Comparison of ENCODE assay signal across 21 cellular contexts in genomic region chr6:170108890-170109587, GRCh38.
DNase-seq lines count a peak whose midpoint lies in the region; ATAC-seq and TF ChIP-seq lines count a peak whose summit lies in the region.
"Had no signal": no experiment of that assay in that cellular context is flagged by ENCODE, and none has a peak within 500 bp of the region (broad histone marks: within the 10 kb centered on the region; RNA-seq: fewer than 3 reads in every experiment).

No MANE protein-coding gene starts in this region.

- H3K4me3 Mint-ChIP-seq in endodermal cell: no peak overlapping the region
- H3K4me3 Mint-ChIP-seq: activated CD8-positive, alpha-beta T cell treated with anti-CD3 and anti-CD28 coated beads for 36 hours; activated naive CD8-positive, alpha-beta T cell had no signal

- 92 to 95% methylated on average over 13 to 15 of the region's 15 CpGs for WGBS in endodermal cell (ENCODE audit: insufficient coverage in 1 of 2, insufficient read length in 1 of 2), 2 experiments
- 90 to 95% (median 94%) methylated on average over 15 of the region's 15 CpGs for WGBS in stomach, 5 donors

- peak; percentile 26 for DNase-seq in activated CD8-positive, alpha-beta memory T cell treated with anti-CD3 and anti-CD28 coated beads for 24 hours
- DNase-seq in activated CD8-positive, alpha-beta memory T cell treated with anti-CD3 and anti-CD28 coated beads, Interleukin-2, amount 50 U/mL, for 4 hours: no peak
- DNase-seq in Daoy (ENCODE audit: low read depth) (peak; percentile 2), endodermal cell (peak; percentile 32), stomach (peak; percentile 16), T-helper 2 cell (no peak), NCI-H187 treated with DMSO at 0.1 percent for 48 hours (lab: John Stamatoyannopoulos, UW) (no peak)
- DNase-seq: activated CD8-positive, alpha-beta T cell treated with anti-CD3 and anti-CD28 coated beads for 36 hours; DND-41; gastrocnemius medialis; NCI-H1048; NCI-H187; NCI-H524 treated with DMSO at 0.1 percent for 48 hours had no signal

- no peaks in the 10 kb centered on the region for H3K36me3 ChIP-seq in endodermal cell (ENCODE audit: control insufficient read depth, insufficient read depth, low read length)
- no peaks in the 10 kb centered on the region for H3K36me3 ChIP-seq in stomach
- H3K36me3 ChIP-seq: breast epithelium, gastrocnemius medialis had no signal

- TF ChIP-seq CTCF in endodermal cell (conservative IDR thresholded peaks at IDR 0.05): no peak
- TF ChIP-seq CTCF in stomach (IDR thresholded peaks at IDR 0.05): no peak

- no peak for TF ChIP-seq POLR2A in stomach (IDR thresholded peaks at IDR 0.05)

- no peak for TF ChIP-seq EP300 in stomach (IDR thresholded peaks at IDR 0.05)

- no peaks in the 10 kb centered on the region for H3K9me3 Mint-ChIP-seq in endodermal cell

- intact Hi-C loops in stomach (cut with DNase I; ENCODE audit: low total_unique reads): no loop called here

- H3K4me3 ChIP-seq in endodermal cell (ENCODE audit: low read length) (no peak overlapping the region), stomach (no peak overlapping the region)
- H3K4me3 ChIP-seq: A549, breast epithelium, gastrocnemius medialis, hepatocyte had no signal

- no peaks in the 10 kb centered on the region for H3K27me3 Mint-ChIP-seq in endodermal cell (ENCODE audit: insufficient read depth)

- no peaks in the 10 kb centered on the region for H3K9me3 ChIP-seq in endodermal cell (ENCODE audit: control insufficient read depth, low read length)
- H3K9me3 ChIP-seq in stomach: no peaks in the 10 kb centered on the region
- H3K9me3 ChIP-seq: A549, gastrocnemius medialis had no signal

- H3K27ac ChIP-seq in endodermal cell (ENCODE audit: low read depth, low read length) (no peak overlapping the region), stomach (no peak overlapping the region)
- H3K27ac ChIP-seq: A549, breast epithelium, gastrocnemius medialis, hepatocyte, parathyroid adenoma had no signal

- H3K4me1 Mint-ChIP-seq in endodermal cell: no peaks in the 10 kb centered on the region

- H3K36me3 Mint-ChIP-seq in endodermal cell (ENCODE audit: low read depth): no peaks in the 10 kb centered on the region
- H3K36me3 Mint-ChIP-seq: activated naive CD8-positive, alpha-beta T cell had no signal

- H3K27ac Mint-ChIP-seq in endodermal cell: no peak overlapping the region
- H3K27ac Mint-ChIP-seq: activated CD8-positive, alpha-beta T cell treated with anti-CD3 and anti-CD28 coated beads for 36 hours; activated naive CD8-positive, alpha-beta T cell had no signal

- H3K9ac ChIP-seq in endodermal cell (ENCODE audit: extremely low read depth, low read length, poor library complexity, severe bottlenecking): no peak overlapping the region
- H3K9ac ChIP-seq: parathyroid adenoma, SK-N-SH had no signal

- ATAC-seq in GM19395 (IDR thresholded peaks at IDR 0.05; ENCODE audit: unreplicated experiment): no peak
- ATAC-seq: A549; activated CD4-positive, CD25-positive, alpha-beta regulatory T cell treated with anti-CD3 and anti-CD28 coated beads, Interleukin-2, amount 50 U/mL, for 24 hours; activated CD8-positive, alpha-beta T cell treated with anti-CD3 and anti-CD28 coated beads for 36 hours; gastrocnemius medialis had no signal

- no peaks in the 10 kb centered on the region for H3K27me3 ChIP-seq in endodermal cell (ENCODE audit: control insufficient read depth, insufficient read depth, low read length, poor library complexity, severe bottlenecking)
- peaks cover 0 to 7% (median 0%) of the 10 kb centered on the region in 3 donors for H3K27me3 ChIP-seq in stomach
- H3K27me3 ChIP-seq: gastrocnemius medialis, hepatocyte had no signal

- no peaks in the 10 kb centered on the region for H3K4me1 ChIP-seq in endodermal cell (ENCODE audit: control insufficient read depth, insufficient read depth, low read length)
- H3K4me1 ChIP-seq in stomach: no peaks in the 10 kb centered on the region
- H3K4me1 ChIP-seq: A549, breast epithelium, gastrocnemius medialis, parathyroid adenoma had no signal

Comparison
In these comparisons a context has a peak if more than half of its experiments do, and no peak if none do; other contexts are left out.
1. DNase-seq: peak in activated CD8-positive, alpha-beta memory T cell treated with anti-CD3 and anti-CD28 coated beads for 24 hours (single experiment), Daoy (single experiment), endodermal cell (single experiment) and stomach (single experiment); none in activated CD8-positive, alpha-beta memory T cell treated with anti-CD3 and anti-CD28 coated beads, Interleukin-2, amount 50 U/mL, for 4 hours (single experiment), T-helper 2 cell (0 of 5) and NCI-H187 treated with DMSO at 0.1 percent for 48 hours (single experiment).